In the genomic region with DNA sequence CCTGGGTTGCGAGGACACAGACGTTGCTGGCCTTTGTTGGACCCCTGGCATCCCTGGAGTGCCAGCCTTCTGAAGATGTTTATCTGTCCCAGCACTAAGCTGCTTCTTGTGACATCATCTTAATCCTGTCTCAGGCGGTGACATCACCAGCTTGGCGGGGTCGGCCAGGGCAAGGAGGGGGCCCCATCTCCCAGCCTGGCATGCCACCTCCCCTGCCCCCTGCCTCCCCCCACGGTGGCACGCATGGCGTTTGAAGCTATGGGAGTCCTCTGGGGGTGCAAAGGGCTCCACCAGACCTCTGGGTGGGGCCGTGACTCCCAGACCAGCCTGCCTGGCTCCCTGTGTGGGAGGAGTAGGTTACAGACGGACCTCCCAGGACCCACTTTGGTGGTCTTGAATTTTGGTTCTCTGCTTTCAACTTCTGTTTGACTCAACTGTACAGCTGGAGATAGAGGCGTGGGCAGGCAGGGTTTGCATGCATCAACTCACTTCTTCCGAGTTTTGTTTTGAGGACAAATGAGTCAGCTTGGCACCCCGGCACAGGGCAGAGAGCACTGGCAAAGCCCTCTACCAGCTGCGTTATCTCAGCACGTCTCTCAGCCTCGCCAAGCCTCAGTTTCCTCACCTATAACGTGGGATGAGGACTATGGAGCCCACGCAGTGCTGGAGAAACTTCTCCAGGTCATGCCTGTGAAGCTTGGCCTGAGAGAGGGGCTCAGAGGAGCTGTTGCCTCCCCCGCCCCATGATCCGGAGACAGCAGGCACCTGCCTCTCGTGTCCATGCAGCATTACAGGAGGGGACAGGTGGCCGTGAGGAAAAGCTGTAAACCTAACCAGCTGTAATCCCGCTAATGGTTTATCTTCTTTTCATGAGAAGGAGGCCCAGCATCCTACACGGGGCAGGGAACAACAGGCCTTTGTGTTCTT, we compare ENCODE assay signal across 12 cellular contexts. TPM values are rescaled to one million over a fixed set of nuclear protein-coding genes. Genes with fewer than 3 reads are reported as not detected.
DNase-seq lines count a peak whose midpoint lies in the region.
"Had no signal": no experiment of that assay in that cellular context is flagged by ENCODE, and none has a peak within 500 bp of the region (broad histone marks: within the 10 kb centered on the region; RNA-seq: fewer than 3 reads in every experiment).

No MANE protein-coding gene starts in this region.

- POLR2A ChIA-PET in activated CD4-positive, alpha-beta T cell treated with anti-CD3 and anti-CD28 coated beads, Interleukin-2, amount 10 ng/mL, durations not matched to agents 7 days and 5 days (lab: Charles Lee): interaction anchor here (0.7 kb wide), 1 partner anchor 468 kb away, joined by 3 read pairs; no protein-coding TSS in a partner anchor

- H3K4me3 Mint-ChIP-seq in activated CD4-positive, alpha-beta T cell treated with anti-CD3 and anti-CD28 coated beads, Interleukin-2, amount 10 ng/mL, durations not matched to agents 7 days and 5 days: no peak overlapping the region
- H3K4me3 Mint-ChIP-seq: B cell had no signal

- no peaks in the 10 kb centered on the region for H3K9me3 Mint-ChIP-seq in activated CD4-positive, alpha-beta T cell treated with anti-CD3 and anti-CD28 coated beads, Interleukin-2, amount 10 ng/mL, durations not matched to agents 7 days and 5 days

- H3K4me1 Mint-ChIP-seq in activated CD4-positive, alpha-beta T cell treated with anti-CD3 and anti-CD28 coated beads, Interleukin-2, amount 10 ng/mL, durations not matched to agents 7 days and 5 days: peaks cover 8% of the 10 kb centered on the region

- no peaks in the 10 kb centered on the region for H3K36me3 Mint-ChIP-seq in activated CD4-positive, alpha-beta T cell treated with anti-CD3 and anti-CD28 coated beads, Interleukin-2, amount 10 ng/mL, durations not matched to agents 7 days and 5 days (ENCODE audit: low read depth)

- CTCF ChIA-PET in activated CD4-positive, alpha-beta T cell treated with anti-CD3 and anti-CD28 coated beads, Interleukin-2, amount 10 ng/mL, durations not matched to agents 7 days and 5 days (lab: Charles Lee): interaction anchor here (0.6 to 1.3 kb wide), 2 partner anchors 10 to 103 kb away, joined by 3 read pairs; no protein-coding TSS in a partner anchor

- H3K27me3 Mint-ChIP-seq in activated CD4-positive, alpha-beta T cell treated with anti-CD3 and anti-CD28 coated beads, Interleukin-2, amount 10 ng/mL, durations not matched to agents 7 days and 5 days: peaks cover 23% of the 10 kb centered on the region

- peak; percentile 34 to 54 for DNase-seq in activated CD4-positive, alpha-beta T cell treated with anti-CD3 and anti-CD28 coated beads, Interleukin-2, amount 50 U/mL, for 48 hours
- no peak for DNase-seq in activated CD4-positive, alpha-beta T cell treated with anti-CD3 and anti-CD28 coated beads, Interleukin-2, amount 10 ng/mL, durations not matched to agents 7 days and 5 days
- DNase-seq in M059J (ENCODE audit: low read depth): peak; percentile 57
- peak; percentile 57 for DNase-seq in dermis blood vessel endothelial cell
- peak; percentile 67 for DNase-seq in renal cortical epithelial cell (ENCODE audit: low read depth)
- no peak for DNase-seq in mesenteric fat pad (ENCODE audit: low spot score)
- DNase-seq in SHP77 (lab: John Stamatoyannopoulos, UW): no peak
- no peak for DNase-seq in NK-92 treated with Interleukin-12 subunit alpha and Interleukin-12 subunit beta, amount 100 ng/mL, for 24 hours (lab: John Stamatoyannopoulos, UW)
- DNase-seq: activated effector memory CD4-positive, alpha-beta T cell treated with Interleukin-2 at 50 U/mL for 16 hours; effector CD4-positive, alpha-beta T cell; NCI-H510A treated with DMSO at 0.1 percent for 48 hours had no signal

- no peak overlapping the region for H3K27ac Mint-ChIP-seq in activated CD4-positive, alpha-beta T cell treated with anti-CD3 and anti-CD28 coated beads, Interleukin-2, amount 10 ng/mL, durations not matched to agents 7 days and 5 days
- H3K27ac Mint-ChIP-seq: B cell had no signal

RNA-seq across cellular contexts. Expression of gene EML1, which starts 38.8 kb away (rescaled TPM):
- total RNA-seq in activated CD4-positive, alpha-beta T cell treated with anti-CD3 and anti-CD28 coated beads, Interleukin-2, amount 10 ng/mL, durations not matched to agents 7 days and 5 days: under 1 TPM in 1 of 2 experiments, not detected in 1; 0.12 TPM
- 32.0 and 32.6 TPM in 2 replicates for total RNA-seq in M059J (2014; rRNA removed; shearing (Covaris generic))
- total RNA-seq in dermis blood vessel endothelial cell (45.8 and 47.1 TPM in 2 replicates), renal cortical epithelial cell (69.3 and 130 TPM in 2 replicates), mesenteric fat pad (32.5 TPM)
- total RNA-seq: B cell had no signal

Comparison
In these comparisons a context has a peak if more than half of its experiments do, and no peak if none do; other contexts are left out.
1. DNase-seq: peak in activated CD4-positive, alpha-beta T cell treated with anti-CD3 and anti-CD28 coated beads, Interleukin-2, amount 50 U/mL, for 48 hours (2 of 2), M059J (single experiment), dermis blood vessel endothelial cell (single experiment) and renal cortical epithelial cell (single experiment); none in activated CD4-positive, alpha-beta T cell treated with anti-CD3 and anti-CD28 coated beads, Interleukin-2, amount 10 ng/mL, durations not matched to agents 7 days and 5 days (single experiment), mesenteric fat pad (single experiment), SHP77 (0 of 2) and NK-92 treated with Interleukin-12 subunit alpha and Interleukin-12 subunit beta, amount 100 ng/mL, for 24 hours (single experiment).
2. RNA of gene EML1, which starts 38.8 kb away (total RNA-seq): 69.3 to 130 TPM in renal cortical epithelial cell, 45.8 to 47.1 TPM in dermis blood vessel endothelial cell, 32.0 to 32.6 TPM in M059J and 32.5 TPM in mesenteric fat pad (single experiment); 0.12 TPM in activated CD4-positive, alpha-beta T cell treated with anti-CD3 and anti-CD28 coated beads, Interleukin-2, amount 10 ng/mL, durations not matched to agents 7 days and 5 days; every median in the first group is over 10 times any median in the second.